8 cellular contexts compared by ENCODE assay signal in genomic region chr2:129877289-129877741, GRCh38.
DNase-seq lines count a peak whose midpoint lies in the region; ATAC-seq and TF ChIP-seq lines count a peak whose summit lies in the region.

No MANE protein-coding gene starts in this region.

- H3K36me3 ChIP-seq in GM23248 (ENCODE audit: low read depth) (no peaks in the 10 kb centered on the region), MM.1S (replicated peaks; ENCODE audit: insufficient read depth, low read length) (no peaks in the 10 kb centered on the region), adrenal gland (replicated peaks in 1 of 2) (no peaks in the 10 kb centered on the region), transverse colon (no peaks in the 10 kb centered on the region)

- no peaks in the 10 kb centered on the region for H3K27me3 ChIP-seq in GM23248 (replicated peaks; ENCODE audit: insufficient read depth)
- no peaks in the 10 kb centered on the region for H3K27me3 ChIP-seq in MM.1S (replicated peaks; ENCODE audit: insufficient read depth, low read length)
- no peaks in the 10 kb centered on the region for H3K27me3 ChIP-seq in adrenal gland
- H3K27me3 ChIP-seq in transverse colon, result no peaks in the 10 kb centered on the region

- WGBS in GM23248 (ENCODE audit: low coverage in 1 of 2, low lambda C conversion rate in 2 of 2, missing lambda C conversion rate in 2 of 2), 2 experiments, result 2 to 3% methylated on average over 7 to 20 of the region's 20 CpGs
- 0 to 4% (median 1%) methylated on average over 3 to 19 of the region's 20 CpGs for WGBS in adrenal gland, 4 donors
- WGBS in transverse colon (ENCODE audit: low coverage in 1 of 2), 2 donors, result 4 to 6% methylated on average over 3 to 11 of the region's 20 CpGs

- TF ChIP-seq POLR2A in adrenal gland (IDR thresholded peaks at IDR 0.05), result peak in 1 of 2 donors; percentile 19
- no peak for TF ChIP-seq POLR2A in transverse colon (IDR thresholded peaks at IDR 0.05)

- peak overlapping the region; percentile 93 for H3K4me3 ChIP-seq in GM23248
- peak overlapping the region; percentile 73 for H3K4me3 ChIP-seq in MM.1S (ENCODE audit: low read length)
- peak overlapping the region in 3 of 4 donors; percentile 40 to 84 (median 76) for H3K4me3 ChIP-seq in adrenal gland
- peak overlapping the region; percentile 50 to 86 (median 57) for H3K4me3 ChIP-seq in transverse colon

- DNase-seq in DMS79 treated with DMSO at 0.1 percent for 48 hours (lab: John Stamatoyannopoulos, UW), result peak; percentile 75
- peak; percentile 84 for DNase-seq in GM23248
- DNase-seq in MM.1S, result peak; percentile 82
- peak; percentile 80 for DNase-seq in T follicular helper cell (ENCODE audit: low read depth)
- DNase-seq in adrenal gland, result peak; percentile 92 to 97 (median 95)
- peak; percentile 94 for DNase-seq in left ventricle myocardium superior
- DNase-seq in posterior cingulate gyrus, result peak; percentile 87 to 98 (median 93)
- DNase-seq in transverse colon, result peak; percentile 90

- H3K4me1 ChIP-seq in GM23248 (ENCODE audit: insufficient read depth) (no peaks in the 10 kb centered on the region), MM.1S (ENCODE audit: low read length) (no peaks in the 10 kb centered on the region), adrenal gland (replicated peaks in 1 of 2) (peaks cover 0 to 6% of the 10 kb centered on the region in 2 donors), transverse colon (peaks cover 0 to 11% (median 7%) of the 10 kb centered on the region in 4 donors)

- in situ Hi-C loops in GM23248 (cut with MboI), result no loop called here
- in situ Hi-C loops in transverse colon (cut with MboI; ENCODE audit: low pct_ligation_motif_present in 1 of 4, low pct_unique_long_range_greater_than_20kb in 1 of 4, low sequenced_read_pairs in 3 of 4), result no loop called here

- H2AFZ ChIP-seq in GM23248 (peak overlapping the region; percentile 100), MM.1S (ENCODE audit: low read length) (peak overlapping the region; percentile 93)

- TF ChIP-seq CTCF in MM.1S (IDR thresholded peaks at IDR 0.05; ENCODE audit: low read length) (no peak), adrenal gland (IDR thresholded peaks at IDR 0.05) (no peak), transverse colon (IDR thresholded peaks at IDR 0.05) (no peak)

- peak overlapping the region; percentile 86 for H3K4me2 ChIP-seq in GM23248 (ENCODE audit: unreplicated experiment)
- H3K4me2 ChIP-seq in MM.1S (ENCODE audit: low read depth, low read length), result peak overlapping the region; percentile 82

- H3K9me2 ChIP-seq in GM23248 (ENCODE audit: insufficient read depth) (no peaks in the 10 kb centered on the region), MM.1S (replicated peaks; ENCODE audit: insufficient read depth, low read length) (no peaks in the 10 kb centered on the region)

- H3K9ac ChIP-seq in GM23248, result peak overlapping the region; percentile 51
- H3K9ac ChIP-seq in MM.1S (ENCODE audit: low read length), result peak overlapping the region; percentile 33; the same call in 1 of the 2 replicates

- H3F3A ChIP-seq in GM23248 (ENCODE audit: insufficient read depth) (0 out of 2 replicates have a peak, but pooled peaks cover 3% of the 10 kb centered on the region), MM.1S (ENCODE audit: insufficient read depth, low read length) (peaks cover 6% of the 10 kb centered on the region; the same call in 1 of the 2 replicates)

- no peaks in the 10 kb centered on the region for H3K79me2 ChIP-seq in GM23248 (ENCODE audit: insufficient read depth)
- no peaks in the 10 kb centered on the region for H3K79me2 ChIP-seq in MM.1S (ENCODE audit: low read length)

- peak; percentile 96 for ATAC-seq in left ventricle myocardium superior

- H3K9me3 ChIP-seq in GM23248 (ENCODE audit: low read depth) (no peaks in the 10 kb centered on the region), MM.1S (replicated peaks; ENCODE audit: insufficient read depth, low read length) (no peaks in the 10 kb centered on the region), adrenal gland (replicated peaks in 1 of 3) (no peaks in the 10 kb centered on the region), transverse colon (no peaks in the 10 kb centered on the region)

- intact Hi-C loops in adrenal gland (cut with DNase I) (no loop called here), left ventricle myocardium superior (cut with micrococcal nuclease) (no loop called here), posterior cingulate gyrus (cut with DNase I) (no loop called here), transverse colon (cut with DNase I; ENCODE audit: low total_unique reads) (no loop called here)

- H3K27ac ChIP-seq in GM23248 (no peak overlapping the region), MM.1S (ENCODE audit: low read length) (no peak overlapping the region), adrenal gland (peak overlapping the region in 2 of 5 donors; percentile 55 to 83), transverse colon (peak overlapping the region; percentile 71 to 78 (median 78))

- H4K20me1 ChIP-seq in GM23248 (ENCODE audit: insufficient read depth), result no peaks in the 10 kb centered on the region
- H4K20me1 ChIP-seq in MM.1S (ENCODE audit: insufficient read depth, low read length), result no peaks in the 10 kb centered on the region

- no peak for TF ChIP-seq EP300 in transverse colon (IDR thresholded peaks at IDR 0.05; ENCODE audit: low read depth)

Comparison
In these comparisons a context has a peak if more than half of its experiments do, and no peak if none do; other contexts are left out.
1. H3K27ac ChIP-seq: peak in transverse colon (4 of 4); none in GM23248 (single experiment) and MM.1S (single experiment).
2. Peak in every context shown above with its lines, with median percentiles within 50 percentile points of each other: DNase-seq and H3K4me3 ChIP-seq.